Comparison of ENCODE assay signal across 8 cellular contexts in genomic region chr11:762421-763072, GRCh38. TPM values are rescaled to one million over a fixed set of nuclear protein-coding genes. Genes with fewer than 3 reads are reported as not detected.
DNase-seq lines count a peak whose midpoint lies in the region; ATAC-seq and TF ChIP-seq lines count a peak whose summit lies in the region.

No MANE protein-coding gene starts in this region.

- no peaks in the 10 kb centered on the region for H3K9me3 Mint-ChIP-seq in neural crest cell

- no peak overlapping the region for H3K4me3 Mint-ChIP-seq in neural crest cell

- peaks cover 13% of the 10 kb centered on the region; the same call in 1 of the 2 replicates for H3K36me3 ChIP-seq in PC-9 (ENCODE audit: low read depth)

- H3F3A ChIP-seq in PC-9 (ENCODE audit: insufficient read depth, low read depth) = peaks cover 88% of the 10 kb centered on the region

- ATAC-seq in GM18517 (IDR thresholded peaks at IDR 0.05; ENCODE audit: unreplicated experiment) = no peak

- POLR2A ChIA-PET in PC-9 (lab: Charles Lee; ENCODE audit: unreplicated experiment) = interaction anchor here (0.6 to 1.0 kb wide), 2 partner anchors 36 to 55 kb away, joined by 4 to 7 read pairs; no protein-coding TSS in a partner anchor

- no peaks in the 10 kb centered on the region for H3K9me2 ChIP-seq in PC-9 (ENCODE audit: insufficient read depth)

- peaks cover 5% of the 10 kb centered on the region for H3K36me3 Mint-ChIP-seq in neural crest cell (ENCODE audit: low read depth)

- H3K27ac ChIP-seq in PC-9 (peak overlapping the region; percentile 90), dorsolateral prefrontal cortex (peak overlapping the region in 56 of 59 donors; percentile 30 to 87 (median 75))

- peak; percentile 95 for DNase-seq in AG08395 (ENCODE audit: low spot score)
- peak; percentile 83 to 93 for DNase-seq in PC-9
- DNase-seq in dorsolateral prefrontal cortex = peak in 9 of 10 donors; percentile 66 to 86 (median 83)
- no peak for DNase-seq in neural crest cell (ENCODE audit: low read depth, low spot score)
- no peak for DNase-seq in NCI-H1436 (lab: John Stamatoyannopoulos, UW)
- DNase-seq in NCI-H1436 treated with DMSO at 0.1 percent for 48 hours (lab: John Stamatoyannopoulos, UW) = no peak

- H3K4me3 ChIP-seq in GM12875 (ENCODE audit: low read depth, low read length) = no peak overlapping the region
- H3K4me3 ChIP-seq in PC-9 = peak overlapping the region; percentile 28; the same call in 1 of the 2 replicates
- H3K4me3 ChIP-seq in dorsolateral prefrontal cortex = peak overlapping the region in 4 of 59 donors; percentile 10 to 23 (median 16)

- H3K4me1 Mint-ChIP-seq in neural crest cell = no peaks in the 10 kb centered on the region

- intact Hi-C loops in PC-9 (cut with micrococcal nuclease; ENCODE audit: unreplicated experiment) (loop anchor here (1.0 to 5.0 kb wide), 3 partner anchors 34 to 100 kb away; no protein-coding TSS in a partner anchor), dorsolateral prefrontal cortex (cut with DNase I) (loop anchor here (1.0 to 5.0 kb wide), 3 partner anchors 14 to 35 kb away; no protein-coding TSS in a partner anchor)

- H3K27me3 ChIP-seq in PC-9 (ENCODE audit: insufficient read depth, low read depth) (no peaks in the 10 kb centered on the region), dorsolateral prefrontal cortex (no peaks in the 10 kb centered on the region)

- H3K27ac Mint-ChIP-seq in neural crest cell (ENCODE audit: unreplicated experiment) = no peak overlapping the region

- no peaks in the 10 kb centered on the region for H3K9me3 ChIP-seq in PC-9 (ENCODE audit: insufficient read depth, low read depth)

- H3K4me2 ChIP-seq in PC-9 = peak overlapping the region; percentile 69

- peaks cover 2% of the 10 kb centered on the region for H3K27me3 Mint-ChIP-seq in neural crest cell (ENCODE audit: low read depth)

- TSS peak; percentile 51 for BruUV-seq in PC-9 (replicated peaks; lab: Mats Ljungman, UMichigan)

- no peak overlapping the region for H2AFZ ChIP-seq in PC-9

- CTCF ChIA-PET in PC-9 (lab: Charles Lee) = interaction anchor here (1.3 kb wide), 1 partner anchor 35 kb away, joined by 7 read pairs; no protein-coding TSS in a partner anchor

- TF ChIP-seq CTCF in GM12875 (IDR thresholded peaks at IDR 0.05; ENCODE audit: borderline replicate concordance, insufficient read depth, low read depth, low read length) = 0 out of 2 replicates have a peak, but pooled peaks have one; percentile 22
- TF ChIP-seq CTCF in PC-9 (conservative IDR thresholded peaks at IDR 0.05) = peak; percentile 50; the same call in 1 of the 2 replicates
- peak in 52 of 56 donors; percentile 31 to 70 (median 55) for TF ChIP-seq CTCF in dorsolateral prefrontal cortex (IDR thresholded peaks at IDR 0.05 in 54 of 56, conservative IDR thresholded peaks at IDR 0.05 in 2 of 56; ENCODE audit: low read depth in 1 of 56, partially characterized antibody in 56 of 56)
- peak; percentile 26 for TF ChIP-seq CTCF in neural crest cell (conservative IDR thresholded peaks at IDR 0.05)

- peaks cover 30% of the 10 kb centered on the region for H3K4me1 ChIP-seq in PC-9 (replicated peaks; ENCODE audit: insufficient read depth)

- H3K79me2 ChIP-seq in PC-9 (ENCODE audit: low read depth) = peaks cover 8% of the 10 kb centered on the region

- H4K20me1 ChIP-seq in PC-9 (ENCODE audit: insufficient read depth) = peaks cover 21% of the 10 kb centered on the region

RNA-seq across cellular contexts. Expression of gene GATD1, which starts 14.7 kb away (rescaled TPM):
- total RNA-seq in PC-9 (2021) = 52.7 and 61.9 TPM in 2 replicates
- 100 to 1,000 TPM in 50 of 120 experiments, 10 to 100 TPM in 70; 70.3 to 151 (median 96.8) TPM for total RNA-seq in dorsolateral prefrontal cortex
- 93.6 and 94.9 TPM in 2 replicates for total RNA-seq in neural crest cell

RNA-seq across cellular contexts. Expression of gene TALDO1, which starts 15.3 kb away (rescaled TPM):
- total RNA-seq in PC-9 (2021) (434 and 446 TPM in 2 replicates), dorsolateral prefrontal cortex (100 to 1,000 TPM in 96 of 120 experiments, 10 to 100 TPM in 24; 58.9 to 258 (median 114) TPM), neural crest cell (154 and 163 TPM in 2 replicates)

RNA-seq across cellular contexts. Expression of gene CEND1, which starts 27.3 kb away (rescaled TPM):
- total RNA-seq in PC-9 (2021) = not detected in 2 replicates
- 100 to 1,000 TPM in 118 of 120 experiments, 10 to 100 TPM in 2; 70.6 to 312 (median 201) TPM for total RNA-seq in dorsolateral prefrontal cortex
- total RNA-seq in neural crest cell = 1.0 and 1.2 TPM in 2 replicates

RNA-seq across cellular contexts. Expression of gene SLC25A22, which starts 35.5 kb away (rescaled TPM):
- 24.6 and 25.8 TPM in 2 replicates for total RNA-seq in PC-9 (2021)
- total RNA-seq in dorsolateral prefrontal cortex = 100 to 1,000 TPM in 101 of 120 experiments, 10 to 100 TPM in 19; 48.1 to 186 (median 122) TPM
- 53.4 and 54.6 TPM in 2 replicates for total RNA-seq in neural crest cell

RNA-seq across cellular contexts. Expression of gene PIDD1, which starts 42.5 kb away (rescaled TPM):
- total RNA-seq in PC-9 (2021) (16.7 and 24.3 TPM in 2 replicates), dorsolateral prefrontal cortex (10 to 100 TPM; 15.0 to 65.5 (median 27.2) TPM), neural crest cell (30.7 and 37.9 TPM in 2 replicates)

Comparison
In these comparisons a context has a peak if more than half of its experiments do, and no peak if none do; other contexts are left out.
1. DNase-seq: peak in AG08395 (single experiment), PC-9 (2 of 2) and dorsolateral prefrontal cortex (9 of 10); none in neural crest cell (single experiment), NCI-H1436 (single experiment) and NCI-H1436 treated with DMSO at 0.1 percent for 48 hours (single experiment).
2. RNA of gene CEND1, which starts 27.3 kb away (total RNA-seq): 70.6 to 312 TPM in dorsolateral prefrontal cortex; 1.0 to 1.2 TPM in neural crest cell and not detected in PC-9; every median in the first group is over 10 times any median in the second.
3. Peak in every context shown above with its lines, with median percentiles within 50 percentile points of each other: CTCF ChIP-seq.